Comparison of ENCODE assay signal across 1 cellular context in the genomic region with DNA sequence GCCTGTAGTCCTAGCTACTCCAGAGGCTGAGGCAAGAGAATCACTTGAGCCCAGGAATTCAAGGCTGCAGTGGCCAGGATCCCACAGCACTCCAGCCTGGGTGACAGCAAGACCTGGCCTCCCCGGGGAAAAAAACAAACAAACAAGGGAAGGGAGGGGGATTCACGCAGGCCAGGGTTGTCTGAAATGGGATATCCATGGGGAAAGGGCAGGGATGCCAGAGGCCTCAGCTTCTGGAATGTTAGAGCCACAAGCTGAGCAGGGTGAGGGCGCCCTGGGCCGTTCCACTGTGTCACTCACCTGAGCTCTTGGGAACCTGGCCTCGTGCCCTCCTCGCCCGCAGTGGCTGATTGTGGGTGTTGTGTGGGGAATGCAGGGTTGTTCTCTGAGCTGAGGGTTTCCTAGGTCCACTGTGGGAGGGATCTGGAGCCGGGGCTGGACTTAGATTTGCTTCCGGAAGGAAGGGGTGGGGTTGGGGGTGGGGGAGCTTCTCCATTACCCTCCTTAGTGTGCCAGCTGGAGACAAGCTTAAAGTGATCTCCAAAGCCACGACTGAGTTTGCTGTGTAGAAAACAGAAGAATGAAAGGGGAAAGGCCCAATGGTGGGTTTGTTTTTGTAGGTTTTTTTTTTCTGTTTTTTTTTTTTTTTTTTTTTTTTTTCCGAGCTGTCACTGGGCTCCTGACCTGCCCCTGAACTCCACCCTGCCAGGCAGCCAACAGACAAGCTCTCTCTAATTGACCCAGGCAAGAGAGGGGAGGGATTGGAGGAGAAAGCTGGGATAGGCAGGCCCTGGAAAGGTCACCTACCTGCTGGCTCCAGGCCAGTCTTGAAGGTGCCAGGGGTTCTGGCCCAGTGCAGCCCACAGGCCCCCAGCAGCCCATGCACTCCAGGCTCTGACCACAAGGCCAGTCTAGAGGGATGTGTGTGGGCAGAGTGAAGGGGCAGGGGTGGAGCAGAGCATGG.
A peak's percentile ranks its signal among the peaks of the same experiment; 100 is the strongest.
TF ChIP-seq lines count a peak whose summit lies in the region.

A gene (minus strand): TSS at position 414 of the 964 bp plus-strand sequence. CDS start 1,189 bp downstream, outside the sequence.

TF ChIP-seq in HepG2, 621 proteins besides CTCF, POLR2A, EP300 and RAD21 (continued from another document and continues in another):
- TF ChIP-seq ZNF143 (CRISPR knock-in tag; IDR thresholded peaks at IDR 0.05) (0 out of 2 replicates have a peak, but pooled peaks have one; percentile 18), ATF7 (IDR thresholded peaks at IDR 0.05) (no peak), ATF7 (CRISPR knock-in tag; IDR thresholded peaks at IDR 0.05) (peak; percentile 36; the same call in 1 of the 2 replicates), SAFB2 (CRISPR knock-in tag; IDR thresholded peaks at IDR 0.05; ENCODE audit: borderline replicate concordance, low read depth) (peak; percentile 76), ZNF253 (CRISPR knock-in tag; IDR thresholded peaks at IDR 0.05; ENCODE audit: borderline replicate concordance) (no peak), TBX2 (CRISPR knock-in tag; IDR thresholded peaks at IDR 0.05; ENCODE audit: borderline replicate concordance) (peak; percentile 32; the same call in 1 of the 2 replicates), SMARCE1 (IDR thresholded peaks at IDR 0.05; ENCODE audit: borderline replicate concordance) (no peak), KLF15 (CRISPR knock-in tag; IDR thresholded peaks at IDR 0.05; ENCODE audit: borderline replicate concordance) (no peak), ESRRA (CRISPR knock-in tag; IDR thresholded peaks at IDR 0.05; ENCODE audit: low read depth) (peak; percentile 66; the same call in 1 of the 2 replicates), BORCS8-MEF2B (CRISPR knock-in tag; IDR thresholded peaks at IDR 0.05) (no peak), HNF4G (IDR thresholded peaks at IDR 0.05; ENCODE audit: borderline replicate concordance, low read depth, low read length) (no peak), HNF4G (CRISPR knock-in tag; IDR thresholded peaks at IDR 0.05; ENCODE audit: borderline replicate concordance, low read depth) (peak; percentile 43; the same call in 1 of the 2 replicates), ZNF235 (CRISPR knock-in tag; IDR thresholded peaks at IDR 0.05; ENCODE audit: borderline replicate concordance) (no peak; the same call in 1 of the 2 replicates), MEIS2 (CRISPR knock-in tag; IDR thresholded peaks at IDR 0.05) (peak; percentile 19; the same call in 1 of the 2 replicates), KAT8 (CRISPR knock-in tag; IDR thresholded peaks at IDR 0.05) (peak; percentile 78), JUNB (CRISPR knock-in tag; IDR thresholded peaks at IDR 0.05; ENCODE audit: borderline replicate concordance) (no peak), ZNF232 (CRISPR knock-in tag; IDR thresholded peaks at IDR 0.05; ENCODE audit: borderline replicate concordance) (no peak; the same call in 1 of the 2 replicates), ZNF354B (CRISPR knock-in tag; IDR thresholded peaks at IDR 0.05) (no peak), CCAR2 (optimal IDR thresholded peaks at IDR 0.05; ENCODE audit: low read depth, low read length) (no peak), ONECUT2 (CRISPR knock-in tag; IDR thresholded peaks at IDR 0.05) (no peak), ZKSCAN1 (IDR thresholded peaks at IDR 0.05; ENCODE audit: low read length) (no peak), SRSF4 (IDR thresholded peaks at IDR 0.05; ENCODE audit: low read depth, low read length, poor library complexity, severe bottlenecking) (no peak), KMT2B (CRISPR knock-in tag; IDR thresholded peaks at IDR 0.05) (peak; percentile 59), ARNT2 (CRISPR knock-in tag; IDR thresholded peaks at IDR 0.05; ENCODE audit: low read depth) (peak; percentile 69; the same call in 1 of the 2 replicates)
- TF ChIP-seq, protein P1, sequence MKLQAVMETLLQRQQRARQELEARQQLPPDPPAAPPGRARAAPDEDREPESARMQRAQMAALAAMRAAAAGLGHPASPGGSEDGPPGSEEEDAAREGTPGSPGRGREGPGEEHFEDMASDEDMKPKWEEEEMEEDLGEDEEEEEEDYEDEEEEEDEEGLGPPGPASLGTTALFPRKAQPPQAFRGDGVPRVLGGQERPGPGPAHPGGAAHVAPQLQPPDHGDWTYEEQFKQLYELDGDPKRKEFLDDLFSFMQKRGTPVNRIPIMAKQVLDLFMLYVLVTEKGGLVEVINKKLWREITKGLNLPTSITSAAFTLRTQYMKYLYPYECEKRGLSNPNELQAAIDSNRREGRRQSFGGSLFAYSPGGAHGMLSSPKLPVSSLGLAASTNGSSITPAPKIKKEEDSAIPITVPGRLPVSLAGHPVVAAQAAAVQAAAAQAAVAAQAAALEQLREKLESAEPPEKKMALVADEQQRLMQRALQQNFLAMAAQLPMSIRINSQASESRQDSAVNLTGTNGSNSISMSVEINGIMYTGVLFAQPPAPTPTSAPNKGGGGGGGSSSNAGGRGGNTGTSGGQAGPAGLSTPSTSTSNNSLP (IDR thresholded peaks at IDR 0.05; ENCODE audit: low read depth, low read length): no peak
- TF ChIP-seq, protein P2, sequence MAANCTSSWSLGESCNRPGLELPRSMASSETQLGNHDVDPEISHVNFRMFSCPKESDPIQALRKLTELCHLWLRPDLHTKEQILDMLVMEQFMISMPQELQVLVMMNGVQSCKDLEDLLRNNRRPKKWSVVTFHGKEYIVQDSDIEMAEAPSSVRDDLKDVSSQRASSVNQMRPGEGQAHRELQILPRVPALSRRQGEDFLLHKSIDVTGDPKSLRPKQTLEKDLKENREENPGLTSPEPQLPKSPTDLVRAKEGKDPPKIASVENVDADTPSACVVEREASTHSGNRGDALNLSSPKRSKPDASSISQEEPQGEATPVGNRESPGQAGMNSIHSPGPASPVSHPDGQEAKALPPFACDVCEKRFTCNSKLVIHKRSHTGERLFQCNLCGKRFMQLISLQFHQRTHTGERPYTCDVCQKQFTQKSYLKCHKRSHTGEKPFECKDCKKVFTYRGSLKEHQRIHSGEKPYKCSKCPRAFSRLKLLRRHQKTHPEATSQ (CRISPR knock-in tag; IDR thresholded peaks at IDR 0.05; ENCODE audit: borderline replicate concordance): no peak
- TF ChIP-seq, protein P3, sequence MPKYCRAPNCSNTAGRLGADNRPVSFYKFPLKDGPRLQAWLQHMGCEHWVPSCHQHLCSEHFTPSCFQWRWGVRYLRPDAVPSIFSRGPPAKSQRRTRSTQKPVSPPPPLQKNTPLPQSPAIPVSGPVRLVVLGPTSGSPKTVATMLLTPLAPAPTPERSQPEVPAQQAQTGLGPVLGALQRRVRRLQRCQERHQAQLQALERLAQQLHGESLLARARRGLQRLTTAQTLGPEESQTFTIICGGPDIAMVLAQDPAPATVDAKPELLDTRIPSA (CRISPR knock-in tag; IDR thresholded peaks at IDR 0.05; ENCODE audit: borderline replicate concordance): no peak
- TF ChIP-seq, protein P4, sequence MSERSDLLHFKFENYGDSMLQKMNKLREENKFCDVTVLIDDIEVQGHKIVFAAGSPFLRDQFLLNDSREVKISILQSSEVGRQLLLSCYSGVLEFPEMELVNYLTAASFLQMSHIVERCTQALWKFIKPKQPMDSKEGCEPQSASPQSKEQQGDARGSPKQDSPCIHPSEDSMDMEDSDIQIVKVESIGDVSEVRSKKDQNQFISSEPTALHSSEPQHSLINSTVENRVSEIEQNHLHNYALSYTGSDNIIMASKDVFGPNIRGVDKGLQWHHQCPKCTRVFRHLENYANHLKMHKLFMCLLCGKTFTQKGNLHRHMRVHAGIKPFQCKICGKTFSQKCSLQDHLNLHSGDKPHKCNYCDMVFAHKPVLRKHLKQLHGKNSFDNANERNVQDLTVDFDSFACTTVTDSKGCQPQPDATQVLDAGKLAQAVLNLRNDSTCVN (CRISPR knock-in tag; IDR thresholded peaks at IDR 0.05; ENCODE audit: borderline replicate concordance): peak; percentile 70
- TF ChIP-seq, protein P5, sequence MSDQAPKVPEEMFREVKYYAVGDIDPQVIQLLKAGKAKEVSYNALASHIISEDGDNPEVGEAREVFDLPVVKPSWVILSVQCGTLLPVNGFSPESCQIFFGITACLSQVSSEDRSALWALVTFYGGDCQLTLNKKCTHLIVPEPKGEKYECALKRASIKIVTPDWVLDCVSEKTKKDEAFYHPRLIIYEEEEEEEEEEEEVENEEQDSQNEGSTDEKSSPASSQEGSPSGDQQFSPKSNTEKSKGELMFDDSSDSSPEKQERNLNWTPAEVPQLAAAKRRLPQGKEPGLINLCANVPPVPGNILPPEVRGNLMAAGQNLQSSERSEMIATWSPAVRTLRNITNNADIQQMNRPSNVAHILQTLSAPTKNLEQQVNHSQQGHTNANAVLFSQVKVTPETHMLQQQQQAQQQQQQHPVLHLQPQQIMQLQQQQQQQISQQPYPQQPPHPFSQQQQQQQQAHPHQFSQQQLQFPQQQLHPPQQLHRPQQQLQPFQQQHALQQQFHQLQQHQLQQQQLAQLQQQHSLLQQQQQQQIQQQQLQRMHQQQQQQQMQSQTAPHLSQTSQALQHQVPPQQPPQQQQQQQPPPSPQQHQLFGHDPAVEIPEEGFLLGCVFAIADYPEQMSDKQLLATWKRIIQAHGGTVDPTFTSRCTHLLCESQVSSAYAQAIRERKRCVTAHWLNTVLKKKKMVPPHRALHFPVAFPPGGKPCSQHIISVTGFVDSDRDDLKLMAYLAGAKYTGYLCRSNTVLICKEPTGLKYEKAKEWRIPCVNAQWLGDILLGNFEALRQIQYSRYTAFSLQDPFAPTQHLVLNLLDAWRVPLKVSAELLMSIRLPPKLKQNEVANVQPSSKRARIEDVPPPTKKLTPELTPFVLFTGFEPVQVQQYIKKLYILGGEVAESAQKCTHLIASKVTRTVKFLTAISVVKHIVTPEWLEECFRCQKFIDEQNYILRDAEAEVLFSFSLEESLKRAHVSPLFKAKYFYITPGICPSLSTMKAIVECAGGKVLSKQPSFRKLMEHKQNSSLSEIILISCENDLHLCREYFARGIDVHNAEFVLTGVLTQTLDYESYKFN (CRISPR knock-in tag; conservative IDR thresholded peaks at IDR 0.05): peak; percentile 9
- TF ChIP-seq, protein P6, sequence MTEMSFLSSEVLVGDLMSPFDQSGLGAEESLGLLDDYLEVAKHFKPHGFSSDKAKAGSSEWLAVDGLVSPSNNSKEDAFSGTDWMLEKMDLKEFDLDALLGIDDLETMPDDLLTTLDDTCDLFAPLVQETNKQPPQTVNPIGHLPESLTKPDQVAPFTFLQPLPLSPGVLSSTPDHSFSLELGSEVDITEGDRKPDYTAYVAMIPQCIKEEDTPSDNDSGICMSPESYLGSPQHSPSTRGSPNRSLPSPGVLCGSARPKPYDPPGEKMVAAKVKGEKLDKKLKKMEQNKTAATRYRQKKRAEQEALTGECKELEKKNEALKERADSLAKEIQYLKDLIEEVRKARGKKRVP (CRISPR knock-in tag; IDR thresholded peaks at IDR 0.05): 0 out of 4 replicates have a peak, but pooled peaks of 1 of the 2 experiments have one; percentile 54
- TF ChIP-seq, protein P7, sequence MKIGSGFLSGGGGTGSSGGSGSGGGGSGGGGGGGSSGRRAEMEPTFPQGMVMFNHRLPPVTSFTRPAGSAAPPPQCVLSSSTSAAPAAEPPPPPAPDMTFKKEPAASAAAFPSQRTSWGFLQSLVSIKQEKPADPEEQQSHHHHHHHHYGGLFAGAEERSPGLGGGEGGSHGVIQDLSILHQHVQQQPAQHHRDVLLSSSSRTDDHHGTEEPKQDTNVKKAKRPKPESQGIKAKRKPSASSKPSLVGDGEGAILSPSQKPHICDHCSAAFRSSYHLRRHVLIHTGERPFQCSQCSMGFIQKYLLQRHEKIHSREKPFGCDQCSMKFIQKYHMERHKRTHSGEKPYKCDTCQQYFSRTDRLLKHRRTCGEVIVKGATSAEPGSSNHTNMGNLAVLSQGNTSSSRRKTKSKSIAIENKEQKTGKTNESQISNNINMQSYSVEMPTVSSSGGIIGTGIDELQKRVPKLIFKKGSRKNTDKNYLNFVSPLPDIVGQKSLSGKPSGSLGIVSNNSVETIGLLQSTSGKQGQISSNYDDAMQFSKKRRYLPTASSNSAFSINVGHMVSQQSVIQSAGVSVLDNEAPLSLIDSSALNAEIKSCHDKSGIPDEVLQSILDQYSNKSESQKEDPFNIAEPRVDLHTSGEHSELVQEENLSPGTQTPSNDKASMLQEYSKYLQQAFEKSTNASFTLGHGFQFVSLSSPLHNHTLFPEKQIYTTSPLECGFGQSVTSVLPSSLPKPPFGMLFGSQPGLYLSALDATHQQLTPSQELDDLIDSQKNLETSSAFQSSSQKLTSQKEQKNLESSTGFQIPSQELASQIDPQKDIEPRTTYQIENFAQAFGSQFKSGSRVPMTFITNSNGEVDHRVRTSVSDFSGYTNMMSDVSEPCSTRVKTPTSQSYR (CRISPR knock-in tag; IDR thresholded peaks at IDR 0.05; ENCODE audit: borderline replicate concordance): no peak; the same call in 1 of the 2 replicates
- TF ChIP-seq, protein P8, sequence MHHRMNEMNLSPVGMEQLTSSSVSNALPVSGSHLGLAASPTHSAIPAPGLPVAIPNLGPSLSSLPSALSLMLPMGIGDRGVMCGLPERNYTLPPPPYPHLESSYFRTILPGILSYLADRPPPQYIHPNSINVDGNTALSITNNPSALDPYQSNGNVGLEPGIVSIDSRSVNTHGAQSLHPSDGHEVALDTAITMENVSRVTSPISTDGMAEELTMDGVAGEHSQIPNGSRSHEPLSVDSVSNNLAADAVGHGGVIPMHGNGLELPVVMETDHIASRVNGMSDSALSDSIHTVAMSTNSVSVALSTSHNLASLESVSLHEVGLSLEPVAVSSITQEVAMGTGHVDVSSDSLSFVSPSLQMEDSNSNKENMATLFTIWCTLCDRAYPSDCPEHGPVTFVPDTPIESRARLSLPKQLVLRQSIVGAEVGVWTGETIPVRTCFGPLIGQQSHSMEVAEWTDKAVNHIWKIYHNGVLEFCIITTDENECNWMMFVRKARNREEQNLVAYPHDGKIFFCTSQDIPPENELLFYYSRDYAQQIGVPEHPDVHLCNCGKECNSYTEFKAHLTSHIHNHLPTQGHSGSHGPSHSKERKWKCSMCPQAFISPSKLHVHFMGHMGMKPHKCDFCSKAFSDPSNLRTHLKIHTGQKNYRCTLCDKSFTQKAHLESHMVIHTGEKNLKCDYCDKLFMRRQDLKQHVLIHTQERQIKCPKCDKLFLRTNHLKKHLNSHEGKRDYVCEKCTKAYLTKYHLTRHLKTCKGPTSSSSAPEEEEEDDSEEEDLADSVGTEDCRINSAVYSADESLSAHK (CRISPR knock-in tag; IDR thresholded peaks at IDR 0.05; ENCODE audit: borderline replicate concordance): no peak
- TF ChIP-seq, protein P9, sequence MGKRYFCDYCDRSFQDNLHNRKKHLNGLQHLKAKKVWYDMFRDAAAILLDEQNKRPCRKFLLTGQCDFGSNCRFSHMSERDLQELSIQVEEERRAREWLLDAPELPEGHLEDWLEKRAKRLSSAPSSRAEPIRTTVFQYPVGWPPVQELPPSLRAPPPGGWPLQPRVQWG (CRISPR knock-in tag; IDR thresholded peaks at IDR 0.05; ENCODE audit: borderline replicate concordance, low read depth): no peak
- TF ChIP-seq, protein P10, sequence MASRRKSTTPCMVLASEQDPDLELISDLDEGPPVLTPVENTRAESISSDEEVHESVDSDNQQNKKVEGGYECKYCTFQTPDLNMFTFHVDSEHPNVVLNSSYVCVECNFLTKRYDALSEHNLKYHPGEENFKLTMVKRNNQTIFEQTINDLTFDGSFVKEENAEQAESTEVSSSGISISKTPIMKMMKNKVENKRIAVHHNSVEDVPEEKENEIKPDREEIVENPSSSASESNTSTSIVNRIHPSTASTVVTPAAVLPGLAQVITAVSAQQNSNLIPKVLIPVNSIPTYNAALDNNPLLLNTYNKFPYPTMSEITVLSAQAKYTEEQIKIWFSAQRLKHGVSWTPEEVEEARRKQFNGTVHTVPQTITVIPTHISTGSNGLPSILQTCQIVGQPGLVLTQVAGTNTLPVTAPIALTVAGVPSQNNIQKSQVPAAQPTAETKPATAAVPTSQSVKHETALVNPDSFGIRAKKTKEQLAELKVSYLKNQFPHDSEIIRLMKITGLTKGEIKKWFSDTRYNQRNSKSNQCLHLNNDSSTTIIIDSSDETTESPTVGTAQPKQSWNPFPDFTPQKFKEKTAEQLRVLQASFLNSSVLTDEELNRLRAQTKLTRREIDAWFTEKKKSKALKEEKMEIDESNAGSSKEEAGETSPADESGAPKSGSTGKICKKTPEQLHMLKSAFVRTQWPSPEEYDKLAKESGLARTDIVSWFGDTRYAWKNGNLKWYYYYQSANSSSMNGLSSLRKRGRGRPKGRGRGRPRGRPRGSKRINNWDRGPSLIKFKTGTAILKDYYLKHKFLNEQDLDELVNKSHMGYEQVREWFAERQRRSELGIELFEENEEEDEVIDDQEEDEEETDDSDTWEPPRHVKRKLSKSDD (CRISPR knock-in tag; IDR thresholded peaks at IDR 0.05; ENCODE audit: low read depth): 0 out of 2 replicates have a peak, but pooled peaks have one; percentile 47
